In the genomic region with DNA sequence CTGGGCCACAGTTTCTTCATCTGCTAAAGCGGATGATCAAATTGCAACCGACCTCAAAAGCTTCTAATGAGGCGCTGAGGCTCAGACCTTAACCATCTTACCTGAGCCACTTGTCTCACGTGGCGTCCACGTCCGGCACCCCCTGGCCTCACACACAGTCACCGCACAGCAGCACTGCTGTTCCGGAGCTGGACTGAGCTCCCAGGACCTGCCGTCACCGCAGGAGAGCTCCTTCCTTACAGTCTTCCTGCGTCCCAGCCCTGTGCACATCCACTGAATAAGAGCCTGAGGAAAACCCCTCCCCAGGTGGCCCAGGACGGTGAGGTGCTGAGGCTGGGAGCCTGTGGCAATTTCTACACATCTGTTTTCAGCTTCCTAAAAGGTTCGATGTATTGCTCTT, we compare ENCODE assay signal across 15 cellular contexts.
"Had no signal": no experiment of that assay in that cellular context is flagged by ENCODE, and none has a peak within 500 bp of the region (broad histone marks: within the 10 kb centered on the region; RNA-seq: fewer than 3 reads in every experiment).

No MANE protein-coding gene starts in this region.

- H3K27me3 ChIP-seq: heart left ventricle, sigmoid colon had no signal

- H3K36me3 Mint-ChIP-seq: natural killer cell treated with Interleukin-12 subunit alpha and Interleukin-12 subunit beta and Interleukin-15 and Interleukin-18, amount 100 ng/mL, for 72 hours had no signal

- H3K4me3 ChIP-seq: coronary artery, dorsolateral prefrontal cortex, heart left ventricle, sigmoid colon, skin epidermis had no signal

- H3K36me3 ChIP-seq: sigmoid colon had no signal

- H3K9me3 Mint-ChIP-seq: natural killer cell treated with Interleukin-12 subunit alpha and Interleukin-12 subunit beta and Interleukin-15 and Interleukin-18, amount 100 ng/mL, for 72 hours had no signal

- H3K9me3 ChIP-seq: heart left ventricle, sigmoid colon had no signal

- H3K27ac Mint-ChIP-seq: natural killer cell treated with Interleukin-12 subunit alpha and Interleukin-12 subunit beta and Interleukin-15 and Interleukin-18, amount 100 ng/mL, for 72 hours had no signal

- H3K4me3 Mint-ChIP-seq: natural killer cell treated with Interleukin-12 subunit alpha and Interleukin-12 subunit beta and Interleukin-15 and Interleukin-18, amount 100 ng/mL, for 72 hours had no signal

- DNase-seq: effector memory CD4-positive, alpha-beta T cell; heart left ventricle; islet precursor cell; midbrain; sigmoid colon; stimulated activated CD4-positive, alpha-beta T cell treated with anti-CD3 and anti-CD28 coated beads, Interleukin-12 subunit alpha, Interleukin-12 subunit beta, amount 100 ng/mL, for 4 hours; stimulated activated CD4-positive, alpha-beta T cell treated with anti-CD3 and anti-CD28 coated beads, Interleukin-2, amount 100 ng/mL, for 48 hours; stimulated activated naive CD4-positive, alpha-beta T cell treated with Interleukin-2 at 50 U/mL for 16 hours; trophoblast cell had no signal

- H3K27me3 Mint-ChIP-seq: natural killer cell treated with Interleukin-12 subunit alpha and Interleukin-12 subunit beta and Interleukin-15 and Interleukin-18, amount 100 ng/mL, for 72 hours had no signal

- H3K27ac ChIP-seq: coronary artery, dorsolateral prefrontal cortex, heart left ventricle, sigmoid colon, skin epidermis had no signal

- ATAC-seq: esophagus mucosa; heart left ventricle; left lobe of liver; natural killer cell treated with Interleukin-12 subunit alpha and Interleukin-12 subunit beta and Interleukin-15 and Interleukin-18, amount 100 ng/mL, for 72 hours had no signal
